Comparison of ENCODE assay signal across 1 cellular context in genomic region chr21:45074818-45075605, GRCh38.
A peak's percentile ranks its signal among the peaks of the same experiment; 100 is the strongest.
TF ChIP-seq lines count a peak whose summit lies in the region.

No MANE protein-coding gene starts in this region.

TF ChIP-seq in HepG2, 621 proteins besides CTCF, POLR2A, EP300 and RAD21 (continued from another document and continues in another):
- TF ChIP-seq NFE2 (CRISPR knock-in tag; IDR thresholded peaks at IDR 0.05) (no peak), PLSCR1 (CRISPR knock-in tag; IDR thresholded peaks at IDR 0.05; ENCODE audit: borderline replicate concordance) (no peak), HNRNPUL1 (IDR thresholded peaks at IDR 0.05; ENCODE audit: low read depth, low read length) (peak; percentile 85; the same call in 1 of the 2 replicates), MTA3 (CRISPR knock-in tag; IDR thresholded peaks at IDR 0.05) (no peak), RAD51 (IDR thresholded peaks at IDR 0.05; ENCODE audit: borderline replicate concordance) (no peak), ZNF468 (CRISPR knock-in tag; IDR thresholded peaks at IDR 0.05) (no peak), ELK4 (CRISPR knock-in tag; IDR thresholded peaks at IDR 0.05; ENCODE audit: borderline replicate concordance) (no peak), ZBTB46 (CRISPR knock-in tag; IDR thresholded peaks at IDR 0.05; ENCODE audit: borderline replicate concordance) (no peak), KDM6A (CRISPR knock-in tag; IDR thresholded peaks at IDR 0.05; ENCODE audit: low read depth) (no peak), PITX1 (CRISPR knock-in tag; IDR thresholded peaks at IDR 0.05) (0 out of 2 replicates have a peak, but pooled peaks have one; percentile 22), CENPX (CRISPR knock-in tag; IDR thresholded peaks at IDR 0.05) (no peak), ISL2 (CRISPR knock-in tag; IDR thresholded peaks at IDR 0.05) (no peak), ZNF776 (CRISPR knock-in tag; IDR thresholded peaks at IDR 0.05) (0 out of 2 replicates have a peak, but pooled peaks have one; percentile 41), ZNF891 (CRISPR knock-in tag; IDR thresholded peaks at IDR 0.05) (no peak), ZNF24 (IDR thresholded peaks at IDR 0.05) (no peak), MAFF (IDR thresholded peaks at IDR 0.05; ENCODE audit: low read depth, low read length) (no peak), MAZ (IDR thresholded peaks at IDR 0.05; ENCODE audit: borderline replicate concordance, low read depth, low read length) (no peak), MAZ (CRISPR knock-in tag; IDR thresholded peaks at IDR 0.05; ENCODE audit: low read depth) (no peak), ZNF136 (CRISPR knock-in tag; IDR thresholded peaks at IDR 0.05; ENCODE audit: low read depth) (no peak), ZNF737 (CRISPR knock-in tag; IDR thresholded peaks at IDR 0.05; ENCODE audit: borderline replicate concordance) (no peak), SAFB2 (CRISPR knock-in tag; IDR thresholded peaks at IDR 0.05; ENCODE audit: borderline replicate concordance, low read depth) (0 out of 2 replicates have a peak, but pooled peaks have one; percentile 39), GATAD2A (CRISPR knock-in tag; IDR thresholded peaks at IDR 0.05) (no peak), ZNF841 (CRISPR knock-in tag; IDR thresholded peaks at IDR 0.05; ENCODE audit: borderline replicate concordance) (no peak), TOE1 (CRISPR knock-in tag; IDR thresholded peaks at IDR 0.05) (no peak), ZNF576 (CRISPR knock-in tag; IDR thresholded peaks at IDR 0.05) (no peak), DZIP1 (CRISPR knock-in tag; IDR thresholded peaks at IDR 0.05) (no peak), CEBPG (CRISPR knock-in tag; IDR thresholded peaks at IDR 0.05) (no peak)
- TF ChIP-seq, protein P1, sequence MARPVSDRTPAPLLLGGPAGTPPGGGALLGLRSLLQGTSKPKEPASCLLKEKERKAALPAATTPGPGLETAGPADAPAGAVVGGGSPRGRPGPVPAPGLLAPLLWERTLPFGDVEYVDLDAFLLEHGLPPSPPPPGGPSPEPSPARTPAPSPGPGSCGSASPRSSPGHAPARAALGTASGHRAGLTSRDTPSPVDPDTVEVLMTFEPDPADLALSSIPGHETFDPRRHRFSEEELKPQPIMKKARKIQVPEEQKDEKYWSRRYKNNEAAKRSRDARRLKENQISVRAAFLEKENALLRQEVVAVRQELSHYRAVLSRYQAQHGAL (CRISPR knock-in tag; IDR thresholded peaks at IDR 0.05; ENCODE audit: not compliant biosample characterization): no peak
- TF ChIP-seq, protein P2, sequence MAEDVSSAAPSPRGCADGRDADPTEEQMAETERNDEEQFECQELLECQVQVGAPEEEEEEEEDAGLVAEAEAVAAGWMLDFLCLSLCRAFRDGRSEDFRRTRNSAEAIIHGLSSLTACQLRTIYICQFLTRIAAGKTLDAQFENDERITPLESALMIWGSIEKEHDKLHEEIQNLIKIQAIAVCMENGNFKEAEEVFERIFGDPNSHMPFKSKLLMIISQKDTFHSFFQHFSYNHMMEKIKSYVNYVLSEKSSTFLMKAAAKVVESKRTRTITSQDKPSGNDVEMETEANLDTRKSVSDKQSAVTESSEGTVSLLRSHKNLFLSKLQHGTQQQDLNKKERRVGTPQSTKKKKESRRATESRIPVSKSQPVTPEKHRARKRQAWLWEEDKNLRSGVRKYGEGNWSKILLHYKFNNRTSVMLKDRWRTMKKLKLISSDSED (CRISPR knock-in tag; IDR thresholded peaks at IDR 0.05): no peak
- TF ChIP-seq, protein P3, sequence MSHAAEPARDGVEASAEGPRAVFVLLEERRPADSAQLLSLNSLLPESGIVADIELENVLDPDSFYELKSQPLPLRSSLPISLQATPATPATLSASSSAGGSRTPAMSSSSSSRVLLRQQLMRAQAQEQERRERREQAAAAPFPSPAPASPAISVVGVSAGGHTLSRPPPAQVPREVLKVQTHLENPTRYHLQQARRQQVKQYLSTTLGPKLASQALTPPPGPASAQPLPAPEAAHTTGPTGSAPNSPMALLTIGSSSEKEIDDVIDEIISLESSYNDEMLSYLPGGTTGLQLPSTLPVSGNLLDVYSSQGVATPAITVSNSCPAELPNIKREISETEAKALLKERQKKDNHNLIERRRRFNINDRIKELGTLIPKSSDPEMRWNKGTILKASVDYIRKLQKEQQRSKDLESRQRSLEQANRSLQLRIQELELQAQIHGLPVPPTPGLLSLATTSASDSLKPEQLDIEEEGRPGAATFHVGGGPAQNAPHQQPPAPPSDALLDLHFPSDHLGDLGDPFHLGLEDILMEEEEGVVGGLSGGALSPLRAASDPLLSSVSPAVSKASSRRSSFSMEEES (CRISPR knock-in tag; IDR thresholded peaks at IDR 0.05): no peak
- TF ChIP-seq, protein P4, sequence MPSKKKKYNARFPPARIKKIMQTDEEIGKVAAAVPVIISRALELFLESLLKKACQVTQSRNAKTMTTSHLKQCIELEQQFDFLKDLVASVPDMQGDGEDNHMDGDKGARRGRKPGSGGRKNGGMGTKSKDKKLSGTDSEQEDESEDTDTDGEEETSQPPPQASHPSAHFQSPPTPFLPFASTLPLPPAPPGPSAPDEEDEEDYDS (CRISPR knock-in tag; IDR thresholded peaks at IDR 0.05): no peak
- TF ChIP-seq, protein P5, sequence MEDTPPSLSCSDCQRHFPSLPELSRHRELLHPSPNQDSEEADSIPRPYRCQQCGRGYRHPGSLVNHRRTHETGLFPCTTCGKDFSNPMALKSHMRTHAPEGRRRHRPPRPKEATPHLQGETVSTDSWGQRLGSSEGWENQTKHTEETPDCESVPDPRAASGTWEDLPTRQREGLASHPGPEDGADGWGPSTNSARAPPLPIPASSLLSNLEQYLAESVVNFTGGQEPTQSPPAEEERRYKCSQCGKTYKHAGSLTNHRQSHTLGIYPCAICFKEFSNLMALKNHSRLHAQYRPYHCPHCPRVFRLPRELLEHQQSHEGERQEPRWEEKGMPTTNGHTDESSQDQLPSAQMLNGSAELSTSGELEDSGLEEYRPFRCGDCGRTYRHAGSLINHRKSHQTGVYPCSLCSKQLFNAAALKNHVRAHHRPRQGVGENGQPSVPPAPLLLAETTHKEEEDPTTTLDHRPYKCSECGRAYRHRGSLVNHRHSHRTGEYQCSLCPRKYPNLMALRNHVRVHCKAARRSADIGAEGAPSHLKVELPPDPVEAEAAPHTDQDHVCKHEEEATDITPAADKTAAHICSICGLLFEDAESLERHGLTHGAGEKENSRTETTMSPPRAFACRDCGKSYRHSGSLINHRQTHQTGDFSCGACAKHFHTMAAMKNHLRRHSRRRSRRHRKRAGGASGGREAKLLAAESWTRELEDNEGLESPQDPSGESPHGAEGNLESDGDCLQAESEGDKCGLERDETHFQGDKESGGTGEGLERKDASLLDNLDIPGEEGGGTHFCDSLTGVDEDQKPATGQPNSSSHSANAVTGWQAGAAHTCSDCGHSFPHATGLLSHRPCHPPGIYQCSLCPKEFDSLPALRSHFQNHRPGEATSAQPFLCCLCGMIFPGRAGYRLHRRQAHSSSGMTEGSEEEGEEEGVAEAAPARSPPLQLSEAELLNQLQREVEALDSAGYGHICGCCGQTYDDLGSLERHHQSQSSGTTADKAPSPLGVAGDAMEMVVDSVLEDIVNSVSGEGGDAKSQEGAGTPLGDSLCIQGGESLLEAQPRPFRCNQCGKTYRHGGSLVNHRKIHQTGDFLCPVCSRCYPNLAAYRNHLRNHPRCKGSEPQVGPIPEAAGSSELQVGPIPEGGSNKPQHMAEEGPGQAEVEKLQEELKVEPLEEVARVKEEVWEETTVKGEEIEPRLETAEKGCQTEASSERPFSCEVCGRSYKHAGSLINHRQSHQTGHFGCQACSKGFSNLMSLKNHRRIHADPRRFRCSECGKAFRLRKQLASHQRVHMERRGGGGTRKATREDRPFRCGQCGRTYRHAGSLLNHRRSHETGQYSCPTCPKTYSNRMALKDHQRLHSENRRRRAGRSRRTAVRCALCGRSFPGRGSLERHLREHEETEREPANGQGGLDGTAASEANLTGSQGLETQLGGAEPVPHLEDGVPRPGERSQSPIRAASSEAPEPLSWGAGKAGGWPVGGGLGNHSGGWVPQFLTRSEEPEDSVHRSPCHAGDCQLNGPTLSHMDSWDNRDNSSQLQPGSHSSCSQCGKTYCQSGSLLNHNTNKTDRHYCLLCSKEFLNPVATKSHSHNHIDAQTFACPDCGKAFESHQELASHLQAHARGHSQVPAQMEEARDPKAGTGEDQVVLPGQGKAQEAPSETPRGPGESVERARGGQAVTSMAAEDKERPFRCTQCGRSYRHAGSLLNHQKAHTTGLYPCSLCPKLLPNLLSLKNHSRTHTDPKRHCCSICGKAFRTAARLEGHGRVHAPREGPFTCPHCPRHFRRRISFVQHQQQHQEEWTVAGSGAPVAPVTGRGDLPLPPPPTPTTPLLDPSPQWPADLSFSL (CRISPR knock-in tag; IDR thresholded peaks at IDR 0.05): no peak
- TF ChIP-seq, protein P6, sequence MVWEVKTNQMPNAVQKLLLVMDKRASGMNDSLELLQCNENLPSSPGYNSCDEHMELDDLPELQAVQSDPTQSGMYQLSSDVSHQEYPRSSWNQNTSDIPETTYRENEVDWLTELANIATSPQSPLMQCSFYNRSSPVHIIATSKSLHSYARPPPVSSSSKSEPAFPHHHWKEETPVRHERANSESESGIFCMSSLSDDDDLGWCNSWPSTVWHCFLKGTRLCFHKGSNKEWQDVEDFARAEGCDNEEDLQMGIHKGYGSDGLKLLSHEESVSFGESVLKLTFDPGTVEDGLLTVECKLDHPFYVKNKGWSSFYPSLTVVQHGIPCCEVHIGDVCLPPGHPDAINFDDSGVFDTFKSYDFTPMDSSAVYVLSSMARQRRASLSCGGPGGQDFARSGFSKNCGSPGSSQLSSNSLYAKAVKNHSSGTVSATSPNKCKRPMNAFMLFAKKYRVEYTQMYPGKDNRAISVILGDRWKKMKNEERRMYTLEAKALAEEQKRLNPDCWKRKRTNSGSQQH (CRISPR knock-in tag; IDR thresholded peaks at IDR 0.05; ENCODE audit: low read depth): no peak
- TF ChIP-seq, protein P7, sequence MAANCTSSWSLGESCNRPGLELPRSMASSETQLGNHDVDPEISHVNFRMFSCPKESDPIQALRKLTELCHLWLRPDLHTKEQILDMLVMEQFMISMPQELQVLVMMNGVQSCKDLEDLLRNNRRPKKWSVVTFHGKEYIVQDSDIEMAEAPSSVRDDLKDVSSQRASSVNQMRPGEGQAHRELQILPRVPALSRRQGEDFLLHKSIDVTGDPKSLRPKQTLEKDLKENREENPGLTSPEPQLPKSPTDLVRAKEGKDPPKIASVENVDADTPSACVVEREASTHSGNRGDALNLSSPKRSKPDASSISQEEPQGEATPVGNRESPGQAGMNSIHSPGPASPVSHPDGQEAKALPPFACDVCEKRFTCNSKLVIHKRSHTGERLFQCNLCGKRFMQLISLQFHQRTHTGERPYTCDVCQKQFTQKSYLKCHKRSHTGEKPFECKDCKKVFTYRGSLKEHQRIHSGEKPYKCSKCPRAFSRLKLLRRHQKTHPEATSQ (CRISPR knock-in tag; IDR thresholded peaks at IDR 0.05; ENCODE audit: borderline replicate concordance): no peak
- TF ChIP-seq, protein P8, sequence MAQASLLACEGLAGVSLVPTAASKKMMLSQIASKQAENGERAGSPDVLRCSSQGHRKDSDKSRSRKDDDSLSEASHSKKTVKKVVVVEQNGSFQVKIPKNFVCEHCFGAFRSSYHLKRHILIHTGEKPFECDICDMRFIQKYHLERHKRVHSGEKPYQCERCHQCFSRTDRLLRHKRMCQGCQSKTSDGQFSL (CRISPR knock-in tag; IDR thresholded peaks at IDR 0.05): no peak
